ENCODE assay signal across 1 cellular context in genomic region chr12:56589783-56590182, GRCh38.
TF ChIP-seq lines count a peak whose summit lies in the region.

No MANE protein-coding gene starts in this region.

TF ChIP-seq in H1, 55 proteins besides CTCF, POLR2A, EP300 and RAD21:
- no peak for TF ChIP-seq MAFK (IDR thresholded peaks at IDR 0.05; ENCODE audit: low read depth, low read length)
- TF ChIP-seq RFX5 (IDR thresholded peaks at IDR 0.05; ENCODE audit: borderline replicate concordance, low read depth, low read length) = no peak
- no peak for TF ChIP-seq CHD1 (IDR thresholded peaks at IDR 0.05; ENCODE audit: low read depth, low read length)
- TF ChIP-seq NANOG (IDR thresholded peaks at IDR 0.05; ENCODE audit: insufficient read depth, low read depth, low read length, poor library complexity, severe bottlenecking) = no peak
